In genomic region chr11:119338318-119338890, GRCh38 we compare ENCODE assay signal across 8 cellular contexts. TPM values are rescaled to one million over a fixed set of nuclear protein-coding genes. Genes with fewer than 3 reads are reported as not detected.
A peak's percentile ranks its signal among the peaks of the same experiment; 100 is the strongest.
DNase-seq lines count a peak whose midpoint lies in the region; ATAC-seq, FAIRE-seq and TF ChIP-seq lines count a peak whose summit lies in the region.
"Had no signal": no experiment of that assay in that cellular context is flagged by ENCODE, and none has a peak within 500 bp of the region (broad histone marks: within the 10 kb centered on the region; RNA-seq: fewer than 3 reads in every experiment).

No MANE protein-coding gene starts in this region.

- H3K4me1 ChIP-seq in K562 (replicated peaks in 1 of 2; ENCODE audit: control insufficient read depth in 2 of 2, insufficient read depth in 2 of 2, low read length in 2 of 2), result peaks cover 23 to 70% of the 10 kb centered on the region in 2 experiments; a peak in 4 of 5 replicates
- H3K4me1 ChIP-seq in iPS DF 6.9 (ENCODE audit: control insufficient read depth, insufficient read depth, low read length), result peaks cover 18% of the 10 kb centered on the region
- H3K4me1 ChIP-seq in gastrocnemius medialis, result peaks cover 42 to 59% of the 10 kb centered on the region in 2 donors

- WGBS in K562 (ENCODE audit: insufficient coverage, low coverage, missing lambda C conversion rate), result 2% methylated on average over 16 of the region's 17 CpGs
- no CpG with 5 or more reads among the region's 17 CpGs for WGBS in iPS DF 6.9 (ENCODE audit: insufficient coverage, insufficient read length)

- DNase-seq in GM10266 (ENCODE audit: extremely low spot score) (peak; percentile 89), LoVo (ENCODE audit: low spot score) (peak; percentile 64), T-helper 9 cell (peak; percentile 61), K562 (ENCODE audit: extremely low read depth in 1 of 4, low spot score in 3 of 4) (peak; percentile 74 to 89 (median 82)), iPS DF 6.9 (ENCODE audit: low read depth, low spot score) (no peak), gastrocnemius medialis (peak in 1 of 2 donors; percentile 69)

- H3K79me2 ChIP-seq in K562 (ENCODE audit: control insufficient read depth, insufficient read depth, low read length), result peaks cover 30% of the 10 kb centered on the region

- no TSS peak for BruUV-seq in K562 (replicated peaks; lab: Mats Ljungman, UMichigan)

- H3K27ac ChIP-seq in K562 (ENCODE audit: extremely low read depth, low read depth, low read length) (0 out of 3 replicates have a peak overlapping the region, but pooled peaks have one; percentile 23), iPS DF 6.9 (ENCODE audit: low read length) (no peak overlapping the region), gastrocnemius medialis (peak overlapping the region; percentile 47 to 90 (median 82))

- H2AFZ ChIP-seq in K562 (ENCODE audit: low read depth, low read length), result no peak overlapping the region

- peak; percentile 65 to 69 for TF ChIP-seq RAD21 in K562 (CRISPR knock-in tag; conservative IDR thresholded peaks at IDR 0.05 in 1 of 2, IDR thresholded peaks at IDR 0.05 in 1 of 2)

- peak; percentile 88 for FAIRE-seq in K562 (lab: Jason Lieb, UNC)

- POLR2A ChIA-PET in K562 (lab: Yijun Ruan, JAX), result interaction anchor here (0.6 to 2.6 kb wide), 21 partner anchors 10 to 450 kb away, joined by 3 to 22 read pairs (median 5); partner anchors contain the start of genes C2CD2L, MCAM and USP2

- H3K36me3 ChIP-seq in K562 (ENCODE audit: control insufficient read depth, insufficient read depth, low read length) (peaks cover 17% of the 10 kb centered on the region; the same call in 1 of the 3 replicates), iPS DF 6.9 (ENCODE audit: control insufficient read depth, insufficient read depth, low read length) (peaks cover 4% of the 10 kb centered on the region; the same call in 1 of the 2 replicates), gastrocnemius medialis (no peaks in the 10 kb centered on the region)

- H3K27me3 ChIP-seq in K562 (ENCODE audit: control insufficient read depth in 2 of 2, insufficient read depth in 2 of 2, low read length in 2 of 2) (peaks cover 0 to 14% of the 10 kb centered on the region in 2 experiments; a peak in 3 of 5 replicates), iPS DF 6.9 (ENCODE audit: control insufficient read depth, insufficient read depth, low read length) (peaks cover 16% of the 10 kb centered on the region), gastrocnemius medialis (peaks cover 5 to 11% (median 8%) of the 10 kb centered on the region in 3 donors)

- no peak for TF ChIP-seq EP300 in K562 (IDR thresholded peaks at IDR 0.05; ENCODE audit: low read length)

- H3K9me3 ChIP-seq in K562 (replicated peaks; ENCODE audit: control insufficient read depth, insufficient read depth, low read depth, low read length), result no peaks in the 10 kb centered on the region
- H3K9me3 ChIP-seq in iPS DF 6.9 (ENCODE audit: control insufficient read depth, insufficient read depth, low read length), result no peaks in the 10 kb centered on the region
- H3K9me3 ChIP-seq in gastrocnemius medialis, result no peaks in the 10 kb centered on the region

- no peaks in the 10 kb centered on the region for H4K20me1 ChIP-seq in K562 (replicated peaks; ENCODE audit: control insufficient read depth, insufficient read depth, low read length)

- intact Hi-C loops in K562 (cut with micrococcal nuclease), result loop anchor here (2.0 to 5.0 kb wide), 2 partner anchors 34 to 136 kb away; no protein-coding TSS in a partner anchor
- intact Hi-C loops in gastrocnemius medialis (cut with DNase I; ENCODE audit: low total_unique reads), result loop anchor here (5.0 kb wide), 2 partner anchors 131 to 236 kb away; partner anchors contain the start of genes CBL and DPAGT1

- in situ Hi-C loops in K562 (cut with MboI) (no loop called here), gastrocnemius medialis (cut with MboI; ENCODE audit: low sequenced_read_pairs in 4 of 4) (loop anchor here in 2 of 4 donors (10.0 kb wide), 2 partner anchors 136 to 144 kb away; no protein-coding TSS in a partner anchor)

- TF ChIP-seq POLR2A in K562 (conservative IDR thresholded peaks at IDR 0.05), result no peak
- no peak for TF ChIP-seq POLR2A in gastrocnemius medialis (IDR thresholded peaks at IDR 0.05)
- TF ChIP-seq POLR2A in GM18505 (IDR thresholded peaks at IDR 0.05; ENCODE audit: borderline replicate concordance, extremely low read depth, insufficient read depth, insufficient read length), result no peak

- peak overlapping the region; percentile 66 for H3K4me2 ChIP-seq in K562 (ENCODE audit: insufficient read depth, low read length)

- H3K9ac ChIP-seq in K562 (ENCODE audit: insufficient read depth in 1 of 2, low read depth in 2 of 2, low read length in 2 of 2), result peak overlapping the region in 1 of 2 experiments; percentile 23; a peak in 1 of 4 replicates

- CTCF ChIA-PET in K562 (lab: Yijun Ruan, JAX; ENCODE audit: low intra/inter-chr PET ratio), result interaction anchor here (0.7 to 1.5 kb wide), 3 partner anchors 134 to 432 kb away, joined by 3 to 6 read pairs (median 3); no protein-coding TSS in a partner anchor

- H3K4me3 ChIP-seq in K562 (no peak overlapping the region), iPS DF 6.9 (ENCODE audit: low read length) (peak overlapping the region; percentile 12; the same call in 1 of the 2 replicates), gastrocnemius medialis (peak overlapping the region; percentile 2 to 61 (median 5))

- H3K9me1 ChIP-seq in K562 (ENCODE audit: control insufficient read depth, insufficient read depth, low read length), result no peaks in the 10 kb centered on the region

- TF ChIP-seq CTCF in GM10266 (IDR thresholded peaks at IDR 0.05; ENCODE audit: control insufficient read depth, insufficient read depth, low read depth, missing control alignments) (peak; percentile 79), K562 (IDR thresholded peaks at IDR 0.05 in 2 of 3, conservative IDR thresholded peaks at IDR 0.05 in 1 of 3; ENCODE audit: insufficient read depth in 2 of 3, low read depth in 1 of 3, low read length in 3 of 3) (peak; percentile 85 to 93 (median 90)), gastrocnemius medialis (IDR thresholded peaks at IDR 0.05 in 4 of 5, conservative IDR thresholded peaks at IDR 0.05 in 1 of 5) (peak; percentile 56 to 88 (median 83))

- ATAC-seq in K562, result peak; percentile 73
- peak; percentile 20 to 28 for ATAC-seq in gastrocnemius medialis
- no peak for ATAC-seq in GM18505 (IDR thresholded peaks at IDR 0.05; ENCODE audit: unreplicated experiment)

RNA-seq across cellular contexts. Expression of gene C1QTNF5, which starts 2.3 kb away (rescaled TPM):
- 0.95 TPM in 1 of 2 replicates, not detected in the other for total RNA-seq in K562 (2011; cell fraction: chromatin; rRNA removed; ENCODE audit: low replicate concordance)
- total RNA-seq in K562 (2011; cell fraction: nucleolus; rRNA removed), result 1.1 and 1.2 TPM in 2 replicates
- total RNA-seq in K562 (2011; cell fraction: nucleoplasm; rRNA removed), result 0.88 TPM in 1 of 2 replicates, not detected in the other
- total RNA-seq in K562 (2014; rRNA removed) (0.18 and 0.82 TPM in 2 replicates), K562 (2014; rRNA removed; fragmentation: Illumina TruSeq; extraction: Trizol) (0.13 and 0.18 TPM in 2 replicates), K562 (2015; rRNA removed; fragmentation: Illumina TruSeq; extraction: Trizol) (0.22 TPM in 1 of 2 replicates, not detected in the other), K562 (2021) (0.47 and 0.65 TPM in 2 replicates), gastrocnemius medialis (10 to 100 TPM in 1 of 4 donors, 1 to 10 TPM in 3; 4.0 to 16.0 (median 6.0) TPM)
- polyA plus RNA-seq in K562 (2011; rRNA removed) (0.35 and 0.41 TPM in 2 replicates), K562 (2014; fragmentation: Illumina TruSeq; extraction: Trizol) (0.19 and 0.25 TPM in 2 replicates), K562 (2014; fragmentation: Nextera tagmentation; extraction: Ambion mirVana) (under 1 TPM in 1 of 2 experiments, not detected in 1; 0.07 TPM), K562 (2014; rRNA removed) (0.45 and 0.76 TPM in 2 replicates)
- 0.46 and 1.2 TPM in 2 replicates for polyA plus RNA-seq in K562 (2011; cell fraction: cytosol; rRNA removed)
- polyA plus RNA-seq in K562 (2011; cell fraction: nucleus; rRNA removed), result 1.4 and 1.5 TPM in 2 replicates
- polyA plus RNA-seq in K562 (2012), result 0.35 and 0.79 TPM in 2 replicates
- 0.12 TPM in 1 of 2 replicates, not detected in the other for polyA minus RNA-seq in K562 (2011; rRNA and poly(A)+ RNA removed)
- not detected in 2 replicates for polyA minus RNA-seq in K562 (2011; cell fraction: cytosol; rRNA and poly(A)+ RNA removed)
- 0.44 and 0.54 TPM in 2 replicates for polyA minus RNA-seq in K562 (2011; cell fraction: nucleus; rRNA and poly(A)+ RNA removed)

RNA-seq across cellular contexts. Expression of gene RNF26, which starts 4.1 kb away (rescaled TPM):
- total RNA-seq in K562 (2011; cell fraction: chromatin; rRNA removed; ENCODE audit: low replicate concordance), result 18.1 and 52.5 TPM in 2 replicates
- 71.2 and 72.0 TPM in 2 replicates for total RNA-seq in K562 (2011; cell fraction: nucleolus; rRNA removed)
- total RNA-seq in K562 (2011; cell fraction: nucleoplasm; rRNA removed), result 65.0 and 76.6 TPM in 2 replicates
- total RNA-seq in K562 (2014; rRNA removed) (7.3 and 10.0 TPM in 2 replicates), K562 (2014; rRNA removed; fragmentation: Illumina TruSeq; extraction: Trizol) (8.7 and 9.3 TPM in 2 replicates), K562 (2015; rRNA removed; fragmentation: Illumina TruSeq; extraction: Trizol) (12.7 and 13.9 TPM in 2 replicates), K562 (2021) (50.0 and 53.6 TPM in 2 replicates), gastrocnemius medialis (1 to 10 TPM; 3.8 to 5.1 (median 4.7) TPM)
- polyA plus RNA-seq in K562 (2011; rRNA removed) (16.3 and 27.7 TPM in 2 replicates), K562 (2014; fragmentation: Illumina TruSeq; extraction: Trizol) (39.5 and 48.8 TPM in 2 replicates), K562 (2014; fragmentation: Nextera tagmentation; extraction: Ambion mirVana) (1 to 10 TPM; 5.3 to 8.4 TPM), K562 (2014; rRNA removed) (25.9 and 26.7 TPM in 2 replicates)
- polyA plus RNA-seq in K562 (2011; cell fraction: cytosol; rRNA removed), result 48.6 and 60.9 TPM in 2 replicates
- polyA plus RNA-seq in K562 (2011; cell fraction: nucleus; rRNA removed), result 20.0 and 26.8 TPM in 2 replicates
- 40.1 and 40.8 TPM in 2 replicates for polyA plus RNA-seq in K562 (2012)
- 24.3 and 29.3 TPM in 2 replicates for polyA minus RNA-seq in K562 (2011; rRNA and poly(A)+ RNA removed)
- polyA minus RNA-seq in K562 (2011; cell fraction: cytosol; rRNA and poly(A)+ RNA removed), result 44.8 and 51.4 TPM in 2 replicates
- polyA minus RNA-seq in K562 (2011; cell fraction: nucleus; rRNA and poly(A)+ RNA removed), result 19.1 and 29.9 TPM in 2 replicates

RNA-seq across cellular contexts. Expression of gene MFRP, which starts 8.1 kb away (rescaled TPM):
- total RNA-seq in K562 (2011; cell fraction: chromatin; rRNA removed; ENCODE audit: low replicate concordance), result not detected in 2 replicates
- not detected in 2 replicates for total RNA-seq in K562 (2011; cell fraction: nucleolus; rRNA removed)
- not detected in 2 replicates for total RNA-seq in K562 (2011; cell fraction: nucleoplasm; rRNA removed)
- total RNA-seq in K562 (2014; rRNA removed) (not detected in 2 replicates), K562 (2014; rRNA removed; fragmentation: Illumina TruSeq; extraction: Trizol) (not detected in 2 replicates), K562 (2015; rRNA removed; fragmentation: Illumina TruSeq; extraction: Trizol) (not detected in 2 replicates), K562 (2021) (not detected in 2 replicates), gastrocnemius medialis (not detected)
- polyA plus RNA-seq in K562 (2011; rRNA removed) (not detected in 2 replicates), K562 (2014; fragmentation: Illumina TruSeq; extraction: Trizol) (not detected in 2 replicates), K562 (2014; fragmentation: Nextera tagmentation; extraction: Ambion mirVana) (not detected), K562 (2014; rRNA removed) (not detected in 2 replicates)
- not detected in 2 replicates for polyA plus RNA-seq in K562 (2011; cell fraction: cytosol; rRNA removed)
- not detected in 2 replicates for polyA plus RNA-seq in K562 (2011; cell fraction: nucleus; rRNA removed)
- not detected in 2 replicates for polyA plus RNA-seq in K562 (2012)
- polyA minus RNA-seq in K562 (2011; rRNA and poly(A)+ RNA removed), result not detected in 2 replicates
- polyA minus RNA-seq in K562 (2011; cell fraction: cytosol; rRNA and poly(A)+ RNA removed), result not detected in 2 replicates
- not detected in 2 replicates for polyA minus RNA-seq in K562 (2011; cell fraction: nucleus; rRNA and poly(A)+ RNA removed)
- total RNA-seq: pulmonary artery endothelial cell had no signal

RNA-seq across cellular contexts. Expression of gene MCAM, which starts 21.5 kb away (rescaled TPM):
- 64.2 and 225 TPM in 2 replicates for total RNA-seq in K562 (2011; cell fraction: chromatin; rRNA removed; ENCODE audit: low replicate concordance)
- 163 and 199 TPM in 2 replicates for total RNA-seq in K562 (2011; cell fraction: nucleolus; rRNA removed)
- 109 and 119 TPM in 2 replicates for total RNA-seq in K562 (2011; cell fraction: nucleoplasm; rRNA removed)
- total RNA-seq in K562 (2014; rRNA removed) (79.0 and 79.5 TPM in 2 replicates), K562 (2014; rRNA removed; fragmentation: Illumina TruSeq; extraction: Trizol) (33.1 and 35.6 TPM in 2 replicates), K562 (2015; rRNA removed; fragmentation: Illumina TruSeq; extraction: Trizol) (25.8 and 27.1 TPM in 2 replicates), K562 (2021) (69.1 and 87.0 TPM in 2 replicates), gastrocnemius medialis (100 to 1,000 TPM in 3 of 4 donors, 10 to 100 TPM in 1; 22.6 to 193 (median 123) TPM)
- polyA plus RNA-seq in K562 (2011; rRNA removed) (38.0 and 53.6 TPM in 2 replicates), K562 (2014; fragmentation: Illumina TruSeq; extraction: Trizol) (68.2 and 101 TPM in 2 replicates), K562 (2014; fragmentation: Nextera tagmentation; extraction: Ambion mirVana) (10 to 100 TPM; 14.7 to 15.6 TPM), K562 (2014; rRNA removed) (57.5 and 118 TPM in 2 replicates)
- polyA plus RNA-seq in K562 (2011; cell fraction: cytosol; rRNA removed), result 86.7 and 421 TPM in 2 replicates
- polyA plus RNA-seq in K562 (2011; cell fraction: nucleus; rRNA removed), result 37.8 and 96.0 TPM in 2 replicates
- 36.5 and 57.4 TPM in 2 replicates for polyA plus RNA-seq in K562 (2012)
- 17.7 and 42.5 TPM in 2 replicates for polyA minus RNA-seq in K562 (2011; rRNA and poly(A)+ RNA removed)
- 43.6 and 63.5 TPM in 2 replicates for polyA minus RNA-seq in K562 (2011; cell fraction: cytosol; rRNA and poly(A)+ RNA removed)
- polyA minus RNA-seq in K562 (2011; cell fraction: nucleus; rRNA and poly(A)+ RNA removed), result 33.2 and 52.1 TPM in 2 replicates

RNA-seq across cellular contexts. Expression of gene USP2, which starts 43.1 kb away (rescaled TPM):
- 6.9 and 13.7 TPM in 2 replicates for total RNA-seq in K562 (2011; cell fraction: chromatin; rRNA removed; ENCODE audit: low replicate concordance)
- total RNA-seq in K562 (2011; cell fraction: nucleolus; rRNA removed), result 8.2 and 9.0 TPM in 2 replicates
- 6.3 and 7.4 TPM in 2 replicates for total RNA-seq in K562 (2011; cell fraction: nucleoplasm; rRNA removed)
- total RNA-seq in K562 (2014; rRNA removed) (3.9 and 5.8 TPM in 2 replicates), K562 (2014; rRNA removed; fragmentation: Illumina TruSeq; extraction: Trizol) (3.6 TPM in 2 replicates), K562 (2015; rRNA removed; fragmentation: Illumina TruSeq; extraction: Trizol) (2.8 and 3.6 TPM in 2 replicates), K562 (2021) (16.9 TPM in 2 replicates), gastrocnemius medialis (100 to 1,000 TPM in 1 of 4 donors, 10 to 100 TPM in 3; 19.4 to 105 (median 46.0) TPM)
- polyA plus RNA-seq in K562 (2011; rRNA removed) (3.6 and 5.0 TPM in 2 replicates), K562 (2014; fragmentation: Illumina TruSeq; extraction: Trizol) (12.8 and 13.9 TPM in 2 replicates), K562 (2014; fragmentation: Nextera tagmentation; extraction: Ambion mirVana) (1 to 10 TPM; 3.4 to 5.8 TPM), K562 (2014; rRNA removed) (4.0 and 9.5 TPM in 2 replicates)
- polyA plus RNA-seq in K562 (2011; cell fraction: cytosol; rRNA removed), result 4.5 and 4.7 TPM in 2 replicates
- polyA plus RNA-seq in K562 (2011; cell fraction: nucleus; rRNA removed), result 4.6 and 6.3 TPM in 2 replicates
- polyA plus RNA-seq in K562 (2012), result 6.9 and 8.6 TPM in 2 replicates
- polyA minus RNA-seq in K562 (2011; rRNA and poly(A)+ RNA removed), result 4.0 and 6.0 TPM in 2 replicates
- 7.5 and 9.8 TPM in 2 replicates for polyA minus RNA-seq in K562 (2011; cell fraction: cytosol; rRNA and poly(A)+ RNA removed)
- polyA minus RNA-seq in K562 (2011; cell fraction: nucleus; rRNA and poly(A)+ RNA removed), result 4.6 and 4.7 TPM in 2 replicates
